Comparison of ENCODE assay signal across 11 cellular contexts in the genomic region with DNA sequence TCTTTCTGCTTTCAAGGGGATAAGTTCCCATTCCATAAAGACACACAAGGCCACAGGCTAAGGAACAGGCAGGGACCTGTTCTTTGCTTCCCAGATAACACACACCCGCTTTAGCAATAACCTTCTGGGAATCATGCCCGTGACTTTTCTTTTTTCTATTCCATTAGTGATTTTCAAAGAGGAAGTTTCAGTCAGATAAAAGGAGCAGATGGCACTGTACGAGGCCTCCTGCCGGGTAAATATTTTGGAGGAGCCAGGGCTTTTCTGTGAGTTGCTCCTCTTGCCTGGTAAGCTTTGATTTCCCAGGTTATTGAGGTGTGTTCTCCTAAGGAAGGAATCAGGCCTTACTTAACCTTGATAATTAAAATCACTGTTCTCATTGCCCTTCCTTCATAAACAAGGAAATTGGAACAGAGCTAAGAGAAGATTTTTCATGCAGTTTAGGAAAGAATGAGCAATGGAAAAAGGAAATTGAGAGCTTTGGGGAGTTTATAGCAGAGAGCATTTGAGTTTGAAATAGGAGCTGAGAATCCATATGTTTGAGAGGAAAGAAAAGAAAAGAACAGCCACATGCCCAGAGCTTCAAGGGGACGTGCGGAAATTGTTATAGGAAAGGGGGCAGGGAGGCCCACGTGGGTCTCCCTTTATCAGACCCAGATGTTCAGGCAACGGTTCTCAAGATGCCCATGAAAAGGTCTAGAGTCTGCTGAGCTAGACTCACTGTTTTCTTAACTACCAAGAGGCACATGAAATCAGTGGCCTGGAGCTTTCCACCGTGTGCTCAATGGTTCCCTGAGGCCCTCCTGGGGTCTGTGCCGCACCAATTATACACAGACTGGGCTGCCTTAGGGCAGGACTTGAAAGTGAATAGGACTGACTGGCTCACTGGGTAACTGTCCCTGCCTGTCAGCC. TPM values are rescaled to one million over a fixed set of nuclear protein-coding genes. Genes with fewer than 3 reads are reported as not detected.
DNase-seq lines count a peak whose midpoint lies in the region; ATAC-seq and TF ChIP-seq lines count a peak whose summit lies in the region.
"Had no signal": no experiment of that assay in that cellular context is flagged by ENCODE, and none has a peak within 500 bp of the region (broad histone marks: within the 10 kb centered on the region; RNA-seq: fewer than 3 reads in every experiment).

No MANE protein-coding gene starts in this region.

- TF ChIP-seq POLR2A in Peyer's patch (IDR thresholded peaks at IDR 0.05): no peak

- CTCF ChIA-PET in Calu3 (lab: Charles Lee): interaction anchor here (0.9 kb wide), 1 partner anchor 13 kb away, joined by 3 read pairs; no protein-coding TSS in a partner anchor

- H3K9ac ChIP-seq in neuronal stem cell (ENCODE audit: low read depth, low read length, poor library complexity): no peak overlapping the region

- H4K91ac ChIP-seq in neuronal stem cell (ENCODE audit: low read depth, low read length, poor library complexity): no peak overlapping the region

- TF ChIP-seq CTCF in CD14-positive monocyte (IDR thresholded peaks at IDR 0.05) (no peak), Peyer's patch (IDR thresholded peaks at IDR 0.05) (no peak), Calu3 (IDR thresholded peaks at IDR 0.05; ENCODE audit: unreplicated experiment) (no peak)

- no CpG with 5 or more reads among the region's 10 CpGs for WGBS in neuronal stem cell (ENCODE audit: extremely low coverage in 2 of 2, insufficient read length in 2 of 2, insufficient replicate concordance in 1 of 2), 2 donors

- H3K9me3 ChIP-seq in Peyer's patch (no peaks in the 10 kb centered on the region), neuronal stem cell (replicated peaks in 1 of 2; ENCODE audit: control insufficient read depth in 2 of 2, insufficient read depth in 1 of 2, low read depth in 1 of 2, low read length in 2 of 2) (no peaks in the 10 kb centered on the region)

- H3K27me3 ChIP-seq in Peyer's patch (no peaks in the 10 kb centered on the region), neuronal stem cell (ENCODE audit: control insufficient read depth in 3 of 3, insufficient read depth in 3 of 3, low read depth in 1 of 3, low read length in 3 of 3) (no peaks in the 10 kb centered on the region)

- H3K4me1 ChIP-seq in Peyer's patch (peaks cover 0 to 29% (median 7%) of the 10 kb centered on the region in 4 donors), neuronal stem cell (ENCODE audit: control insufficient read depth in 2 of 2, insufficient read depth in 1 of 2, low read depth in 1 of 2, low read length in 2 of 2) (peaks cover 19 to 25% of the 10 kb centered on the region in 2 donors)

- no peaks in the 10 kb centered on the region for H3K9me3 Mint-ChIP-seq in CD14-positive monocyte
- H3K9me3 Mint-ChIP-seq in Calu3 (ENCODE audit: low read depth, unreplicated experiment): no peaks in the 10 kb centered on the region
- H3K9me3 Mint-ChIP-seq: CD8-positive, alpha-beta memory T cell had no signal

- DNase-seq in CD14-positive monocyte (ENCODE audit: low spot score): no peak
- no peak for DNase-seq in Peyer's patch
- DNase-seq in fibroblast of gingiva (ENCODE audit: low read depth): peak; percentile 89
- DNase-seq in neuronal stem cell (ENCODE audit: low spot score): no peak
- DNase-seq in activated gamma-delta T cell (lab: John Stamatoyannopoulos, UW): no peak
- DNase-seq in Calu3: no peak
- DNase-seq in NCI-H2196 (lab: John Stamatoyannopoulos, UW; ENCODE audit: unreplicated experiment): no peak
- DNase-seq: activated T-cell treated with anti-CD3 and anti-CD28 coated beads, Interleukin-2, amount 50 U/mL, for 1 hour; CD8-positive, alpha-beta memory T cell; kidney glomerular epithelial cell had no signal

- H3K27ac Mint-ChIP-seq in CD14-positive monocyte: peak overlapping the region in 4 of 7 donors; percentile 15 to 54 (median 30)
- no peak overlapping the region for H3K27ac Mint-ChIP-seq in Calu3 (ENCODE audit: unreplicated experiment)

- no peak overlapping the region for H2BK15ac ChIP-seq in neuronal stem cell (ENCODE audit: low read length)

- no peak overlapping the region for H3K4me3 Mint-ChIP-seq in CD14-positive monocyte
- no peak overlapping the region for H3K4me3 Mint-ChIP-seq in Calu3 (ENCODE audit: low read depth, unreplicated experiment)
- H3K4me3 Mint-ChIP-seq: CD8-positive, alpha-beta memory T cell had no signal

- peak overlapping the region; percentile 42 for H2AFZ ChIP-seq in neuronal stem cell (ENCODE audit: low read length)

- H2AK5ac ChIP-seq in neuronal stem cell (ENCODE audit: low read depth, low read length): no peak overlapping the region

- H3K14ac ChIP-seq in neuronal stem cell (ENCODE audit: low read length): no peak overlapping the region

- H3K27me3 Mint-ChIP-seq in CD14-positive monocyte (ENCODE audit: low read depth in 3 of 3) (peaks cover 0 to 1% (median 0%) of the 10 kb centered on the region in 3 donors), Calu3 (ENCODE audit: unreplicated experiment) (no peaks in the 10 kb centered on the region)
- H3K27me3 Mint-ChIP-seq: CD8-positive, alpha-beta memory T cell had no signal

- no peak for ATAC-seq in HG03460 (IDR thresholded peaks at IDR 0.05; ENCODE audit: unreplicated experiment)

- no peak overlapping the region for H2BK5ac ChIP-seq in neuronal stem cell (ENCODE audit: low read length)

- intact Hi-C loops in CD14-positive monocyte (cut with micrococcal nuclease): no loop called here
- intact Hi-C loops in Calu3 (cut with micrococcal nuclease; ENCODE audit: unreplicated experiment): no loop called here

- no peak overlapping the region for H2BK120ac ChIP-seq in neuronal stem cell (ENCODE audit: low read depth, low read length)

- H4K8ac ChIP-seq in neuronal stem cell (ENCODE audit: low read depth, low read length): no peak overlapping the region

- peaks cover 10 to 16% of the 10 kb centered on the region in 2 donors for H3K36me3 Mint-ChIP-seq in CD14-positive monocyte
- H3K36me3 Mint-ChIP-seq in Calu3 (ENCODE audit: insufficient read depth, unreplicated experiment): no peaks in the 10 kb centered on the region

- peaks cover 23% of the 10 kb centered on the region for H3K4me1 Mint-ChIP-seq in CD14-positive monocyte
- peaks cover 20% of the 10 kb centered on the region for H3K4me1 Mint-ChIP-seq in Calu3 (ENCODE audit: low read depth, unreplicated experiment)

- no peaks in the 10 kb centered on the region for H3K79me1 ChIP-seq in neuronal stem cell (ENCODE audit: low read depth, low read length)

- H3K4ac ChIP-seq in neuronal stem cell (ENCODE audit: low read length): no peak overlapping the region

- H2BK12ac ChIP-seq in neuronal stem cell (ENCODE audit: low read length): peak overlapping the region; percentile 49

- H3K27ac ChIP-seq in Peyer's patch (peak overlapping the region in 3 of 4 donors; percentile 26 to 58 (median 35)), neuronal stem cell (replicated peaks; ENCODE audit: low read length) (no peak overlapping the region)

- H3K4me3 ChIP-seq in Peyer's patch (no peak overlapping the region), neuronal stem cell (ENCODE audit: low read length in 2 of 2) (no peak overlapping the region)

- peak overlapping the region; percentile 46 for H3K18ac ChIP-seq in neuronal stem cell (ENCODE audit: low read length)

- no peak overlapping the region for H3K4me2 ChIP-seq in neuronal stem cell (ENCODE audit: insufficient read depth, low read length, poor library complexity, severe bottlenecking)

- H3K36me3 ChIP-seq in Peyer's patch: no peaks in the 10 kb centered on the region
- H3K36me3 ChIP-seq in neuronal stem cell (replicated peaks in 1 of 2; ENCODE audit: control insufficient read depth in 2 of 2, insufficient read depth in 2 of 2, low read length in 2 of 2): peaks cover 0 to 1% of the 10 kb centered on the region in 2 donors

- no TSS peak for BruUV-seq in Calu3 (replicated peaks; lab: Mats Ljungman, UMichigan)

- H3K23ac ChIP-seq in neuronal stem cell (ENCODE audit: low read depth, low read length, poor library complexity): no peak overlapping the region

RNA-seq across cellular contexts. Expression of a gene that starts 31.0 kb away (rescaled TPM):
- polyA plus RNA-seq in CD14-positive monocyte: 10 to 100 TPM; 22.5 to 26.1 TPM
- 100 to 1,000 TPM in 1 of 4 donors, 10 to 100 TPM in 3; 48.4 to 187 (median 79.3) TPM for total RNA-seq in Peyer's patch
- polyA plus RNA-seq in neuronal stem cell (2013, experiment 1 of 2): 40.5 TPM
- 38.6 TPM for polyA plus RNA-seq in neuronal stem cell (2013, experiment 2 of 2)
- 61.8 and 69.5 TPM in 2 replicates for total RNA-seq in Calu3 (2022)

RNA-seq across cellular contexts. Expression of a gene that starts 33.1 kb away (rescaled TPM):
- not detected for polyA plus RNA-seq in CD14-positive monocyte
- total RNA-seq in Peyer's patch (1 to 10 TPM in 3 of 4 donors, not detected in 1; 2.4 to 6.9 (median 3.2) TPM), Calu3 (2022) (5.9 and 6.4 TPM in 2 replicates)
- polyA plus RNA-seq in neuronal stem cell (2013, experiment 1 of 2): 4.2 TPM
- 4.1 TPM for polyA plus RNA-seq in neuronal stem cell (2013, experiment 2 of 2)
- polyA plus RNA-seq: CD8-positive, alpha-beta memory T cell had no signal
